In genomic region chr7:100818825-100819224, GRCh38 we compare ENCODE assay signal across 2 cellular contexts.
TF ChIP-seq lines count a peak whose summit lies in the region.

No MANE protein-coding gene starts in this region.

TF ChIP-seq in WTC11, 78 proteins besides CTCF, POLR2A, EP300 and RAD21:
- TF ChIP-seq, protein P1, sequence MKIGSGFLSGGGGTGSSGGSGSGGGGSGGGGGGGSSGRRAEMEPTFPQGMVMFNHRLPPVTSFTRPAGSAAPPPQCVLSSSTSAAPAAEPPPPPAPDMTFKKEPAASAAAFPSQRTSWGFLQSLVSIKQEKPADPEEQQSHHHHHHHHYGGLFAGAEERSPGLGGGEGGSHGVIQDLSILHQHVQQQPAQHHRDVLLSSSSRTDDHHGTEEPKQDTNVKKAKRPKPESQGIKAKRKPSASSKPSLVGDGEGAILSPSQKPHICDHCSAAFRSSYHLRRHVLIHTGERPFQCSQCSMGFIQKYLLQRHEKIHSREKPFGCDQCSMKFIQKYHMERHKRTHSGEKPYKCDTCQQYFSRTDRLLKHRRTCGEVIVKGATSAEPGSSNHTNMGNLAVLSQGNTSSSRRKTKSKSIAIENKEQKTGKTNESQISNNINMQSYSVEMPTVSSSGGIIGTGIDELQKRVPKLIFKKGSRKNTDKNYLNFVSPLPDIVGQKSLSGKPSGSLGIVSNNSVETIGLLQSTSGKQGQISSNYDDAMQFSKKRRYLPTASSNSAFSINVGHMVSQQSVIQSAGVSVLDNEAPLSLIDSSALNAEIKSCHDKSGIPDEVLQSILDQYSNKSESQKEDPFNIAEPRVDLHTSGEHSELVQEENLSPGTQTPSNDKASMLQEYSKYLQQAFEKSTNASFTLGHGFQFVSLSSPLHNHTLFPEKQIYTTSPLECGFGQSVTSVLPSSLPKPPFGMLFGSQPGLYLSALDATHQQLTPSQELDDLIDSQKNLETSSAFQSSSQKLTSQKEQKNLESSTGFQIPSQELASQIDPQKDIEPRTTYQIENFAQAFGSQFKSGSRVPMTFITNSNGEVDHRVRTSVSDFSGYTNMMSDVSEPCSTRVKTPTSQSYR (CRISPR knock-in tag; IDR thresholded peaks at IDR 0.05), result no peak

TF ChIP-seq in endothelial cell of umbilical vein, 7 proteins besides CTCF, POLR2A, EP300 and RAD21:
- TF ChIP-seq EZH2 (IDR thresholded peaks at IDR 0.05; ENCODE audit: borderline replicate concordance, low read depth, low read length, severe bottlenecking) (no peak), MYC (IDR thresholded peaks at IDR 0.05; ENCODE audit: low read depth, low read length) (no peak), JUN (IDR thresholded peaks at IDR 0.05; ENCODE audit: borderline replicate concordance, insufficient read depth, insufficient read length, low read depth) (no peak), POLR2AphosphoS5 (IDR thresholded peaks at IDR 0.05; ENCODE audit: insufficient read depth, low read depth, low read length) (no peak), GATA2 (IDR thresholded peaks at IDR 0.05; ENCODE audit: insufficient read depth, insufficient read length, low read depth, low read length) (no peak), FOS (IDR thresholded peaks at IDR 0.05; ENCODE audit: borderline replicate concordance, insufficient read depth, low read length) (no peak)
- TF ChIP-seq, protein P2, sequence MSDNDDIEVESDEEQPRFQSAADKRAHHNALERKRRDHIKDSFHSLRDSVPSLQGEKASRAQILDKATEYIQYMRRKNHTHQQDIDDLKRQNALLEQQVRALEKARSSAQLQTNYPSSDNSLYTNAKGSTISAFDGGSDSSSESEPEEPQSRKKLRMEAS (IDR thresholded peaks at IDR 0.05; ENCODE audit: insufficient read depth, insufficient read length), result no peak
